In the genomic region with DNA sequence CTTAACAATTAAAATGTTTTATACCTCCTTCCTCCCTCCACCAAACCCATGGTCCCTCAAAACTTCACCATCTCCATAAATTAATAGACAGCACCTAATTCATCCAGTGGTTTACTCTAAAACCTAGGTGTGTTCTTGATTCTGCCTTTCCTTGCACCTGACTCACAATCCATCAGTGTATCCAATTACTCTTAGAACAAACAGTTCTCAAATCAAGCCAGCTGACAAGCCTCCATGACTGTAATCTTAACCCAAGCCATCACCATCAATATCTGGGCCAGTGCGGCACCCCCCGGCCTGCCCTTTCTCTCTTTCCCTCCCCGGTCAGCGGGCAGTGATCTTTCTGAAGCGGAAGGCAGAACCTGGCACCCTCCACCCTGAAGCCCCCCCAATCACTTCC, we compare ENCODE assay signal across 17 cellular contexts.
DNase-seq lines count a peak whose midpoint lies in the region; ATAC-seq and TF ChIP-seq lines count a peak whose summit lies in the region.
"Had no signal": no experiment of that assay in that cellular context is flagged by ENCODE, and none has a peak within 500 bp of the region (broad histone marks: within the 10 kb centered on the region; RNA-seq: fewer than 3 reads in every experiment).

No MANE protein-coding gene starts in this region.

- no peak for TF ChIP-seq POLR2A in gastrocnemius medialis (IDR thresholded peaks at IDR 0.05)

- DNase-seq in DMS53 (lab: John Stamatoyannopoulos, UW): peak; percentile 24
- no peak for DNase-seq in DMS53 treated with DMSO at 0.1 percent for 48 hours (lab: John Stamatoyannopoulos, UW; ENCODE audit: unreplicated experiment)
- DNase-seq in NCI-H2171 treated with DMSO at 0.1 percent for 48 hours (lab: John Stamatoyannopoulos, UW): peak; percentile 1
- no peak for DNase-seq in NCI-H2171 (lab: John Stamatoyannopoulos, UW)
- DNase-seq in gastrocnemius medialis: no peak
- DNase-seq: AML-193; Caco-2; Calu3; CD4-positive, alpha-beta T cell; CD8-positive, alpha-beta T cell; DMS79 treated with DMSO at 0.1 percent for 48 hours; GF-D8 had no signal

- ATAC-seq in gastrocnemius medialis: peak; percentile 91 to 96
- no peak for ATAC-seq in GM21367 (IDR thresholded peaks at IDR 0.05; ENCODE audit: unreplicated experiment)
- ATAC-seq: A549; CD8-positive, alpha-beta T cell had no signal

- no peaks in the 10 kb centered on the region for H3K36me3 ChIP-seq in gastrocnemius medialis
- H3K36me3 ChIP-seq: BLaER1 treated with 17β-estradiol and CSF1 and Interleukin-3, amounts not matched to agents 10 nM and 100 nM had no signal

- in situ Hi-C loops in gastrocnemius medialis (cut with MboI; ENCODE audit: low sequenced_read_pairs in 4 of 4): no loop called here

- no peaks in the 10 kb centered on the region for H3K4me1 ChIP-seq in gastrocnemius medialis
- H3K4me1 ChIP-seq: A549; BLaER1 treated with 17β-estradiol and CSF1 and Interleukin-3, amounts not matched to agents 10 nM and 100 nM; Caco-2 had no signal

- H3K4me3 ChIP-seq in gastrocnemius medialis: no peak overlapping the region
- H3K4me3 ChIP-seq: A549; BLaER1 treated with 17β-estradiol and CSF1 and Interleukin-3, amounts not matched to agents 10 nM and 100 nM had no signal

- no peaks in the 10 kb centered on the region for H3K27me3 ChIP-seq in gastrocnemius medialis
- H3K27me3 ChIP-seq: BLaER1 treated with 17β-estradiol and CSF1 and Interleukin-3, amounts not matched to agents 10 nM and 100 nM had no signal

- no peak overlapping the region for H3K27ac ChIP-seq in gastrocnemius medialis
- H3K27ac ChIP-seq: 22Rv1; A549; BLaER1 treated with 17β-estradiol and CSF1 and Interleukin-3, amounts not matched to agents 10 nM and 100 nM; C4-2B had no signal

- intact Hi-C loops in gastrocnemius medialis (cut with DNase I; ENCODE audit: low total_unique reads): no loop called here

- no peaks in the 10 kb centered on the region for H3K9me3 ChIP-seq in gastrocnemius medialis
- H3K9me3 ChIP-seq: A549, Caco-2 had no signal

- TF ChIP-seq CTCF in gastrocnemius medialis (IDR thresholded peaks at IDR 0.05 in 4 of 5, conservative IDR thresholded peaks at IDR 0.05 in 1 of 5): no peak

Comparison
In these comparisons a context has a peak if more than half of its experiments do, and no peak if none do; other contexts are left out.
1. DNase-seq: peak in DMS53 (single experiment) and NCI-H2171 treated with DMSO at 0.1 percent for 48 hours (single experiment); none in DMS53 treated with DMSO at 0.1 percent for 48 hours (single experiment), NCI-H2171 (single experiment) and gastrocnemius medialis (0 of 2).